12 cellular contexts compared by ENCODE assay signal in the genomic region with DNA sequence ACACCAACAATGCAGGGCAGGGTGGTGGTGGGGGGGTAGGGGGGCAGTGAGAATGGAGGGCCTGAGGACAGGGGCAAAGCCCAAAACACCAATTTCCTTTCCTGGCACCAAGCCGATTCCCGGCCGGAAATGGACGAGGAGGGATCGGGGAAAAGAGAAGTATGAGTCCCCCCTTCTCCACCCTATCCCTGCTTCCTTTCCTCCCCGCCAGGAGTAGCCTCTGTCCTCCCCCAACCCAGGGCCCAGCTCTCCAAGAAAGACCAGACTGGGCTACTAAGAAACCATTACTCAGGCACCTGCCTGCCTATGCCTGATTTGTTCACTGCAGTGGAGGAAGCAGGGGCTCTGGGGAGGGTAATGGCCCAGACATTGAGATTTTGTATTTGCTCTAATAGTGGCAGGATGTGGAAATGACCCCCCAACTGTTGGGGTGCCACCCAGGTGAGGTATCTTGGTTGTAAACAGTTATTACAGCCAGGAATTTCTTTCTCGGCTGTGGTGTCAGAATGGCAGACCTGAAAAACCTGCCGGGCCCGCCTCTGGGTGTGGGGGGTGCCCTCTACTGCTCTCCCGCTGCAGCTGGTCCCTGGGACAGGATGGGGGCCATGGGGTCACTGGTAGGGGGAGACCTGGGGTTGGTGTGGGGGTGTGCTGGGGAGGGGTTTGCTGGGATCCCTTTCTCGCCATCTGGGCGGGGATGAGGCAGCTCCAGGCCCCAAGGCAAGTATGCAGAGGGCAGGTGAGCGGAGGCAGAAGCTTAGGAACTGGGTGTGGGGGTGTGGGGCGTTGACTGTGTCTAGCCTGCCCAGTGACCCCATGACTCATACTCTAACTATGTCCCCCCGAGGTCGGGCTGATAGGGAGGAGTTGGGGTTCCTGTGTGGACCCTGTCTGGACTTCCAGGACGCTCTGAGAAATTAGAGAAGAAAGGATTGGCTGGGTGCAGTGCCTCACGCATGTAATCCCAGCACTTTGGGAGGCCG. TPM values are rescaled to one million over a fixed set of nuclear protein-coding genes. Genes with fewer than 3 reads are reported as not detected.
DNase-seq lines count a peak whose midpoint lies in the region; ATAC-seq, FAIRE-seq and TF ChIP-seq lines count a peak whose summit lies in the region.
"Had no signal": no experiment of that assay in that cellular context is flagged by ENCODE, and none has a peak within 500 bp of the region (broad histone marks: within the 10 kb centered on the region; RNA-seq: fewer than 3 reads in every experiment).

No MANE protein-coding gene starts in this region.

- CTCF ChIA-PET in Caco-2 (lab: Charles Lee): interaction anchor here (1.1 kb wide), 1 partner anchor 16 kb away, joined by 4 read pairs; no protein-coding TSS in a partner anchor

- H3K27ac ChIP-seq in lower lobe of right lung: peak overlapping the region; percentile 62
- H3K27ac ChIP-seq: HL-60 had no signal

- DNase-seq in Caco-2 (peak; percentile 52 to 57), bronchial epithelial cell (ENCODE audit: low read depth) (no peak), lower lobe of right lung (no peak), NCI-H2081 (lab: John Stamatoyannopoulos, UW) (no peak), NCI-H774 (lab: John Stamatoyannopoulos, UW) (no peak), sciatic nerve (ENCODE audit: low spot score) (no peak)
- DNase-seq: activated CD4-positive, CD25-positive, alpha-beta regulatory T cell treated with anti-CD3 and anti-CD28 coated beads, Interleukin-2, amount 50 U/mL, for 72 hours; activated naive CD8-positive, alpha-beta T cell treated with anti-CD3 and anti-CD28 coated beads, Interleukin-2, amount 10 ng/mL, durations not matched to agents 7 days and 5 days; GDM1; NCI-H1694; stimulated activated naive B cell treated with anti-CD40 and anti-IgM and Interleukin-4, amounts not matched to agents 10 μg/mL and 1 μg/mL and 100 μg/mL, for 72 hours had no signal

- H3K27me3 ChIP-seq in Caco-2 (replicated peaks; ENCODE audit: control insufficient read depth, insufficient read depth, low read length): no peaks in the 10 kb centered on the region
- H3K27me3 ChIP-seq in bronchial epithelial cell (ENCODE audit: control insufficient read depth, insufficient read depth, low read length): no peaks in the 10 kb centered on the region
- no peaks in the 10 kb centered on the region for H3K27me3 ChIP-seq in lower lobe of right lung (ENCODE audit: low read depth)

- peaks cover 8% of the 10 kb centered on the region for H3K4me1 Mint-ChIP-seq in Caco-2 (ENCODE audit: low read depth, unreplicated experiment)

- TF ChIP-seq CTCF in Caco-2 (IDR thresholded peaks at IDR 0.05; ENCODE audit: insufficient read depth in 1 of 2, low read depth in 1 of 2, low read length in 1 of 2, severe bottlenecking in 1 of 2, unreplicated experiment in 1 of 2) (no peak), bronchial epithelial cell (IDR thresholded peaks at IDR 0.05; ENCODE audit: insufficient read depth, low read length, severe bottlenecking) (no peak), lower lobe of right lung (IDR thresholded peaks at IDR 0.05) (no peak)

- peak overlapping the region; percentile 54 for H3K4me3 ChIP-seq in Caco-2 (ENCODE audit: low read depth, low read length)
- peak overlapping the region; percentile 70 for H3K4me3 ChIP-seq in bronchial epithelial cell (ENCODE audit: low read depth, low read length)
- peak overlapping the region; percentile 45 for H3K4me3 ChIP-seq in lower lobe of right lung

- POLR2A ChIA-PET in Caco-2 (lab: Charles Lee): no interaction called here

- BruUV-seq in Caco-2 (replicated peaks; lab: Mats Ljungman, UMichigan): no TSS peak

- FAIRE-seq in bronchial epithelial cell (lab: Jason Lieb, UNC): no peak

- H3K27me3 Mint-ChIP-seq in Caco-2 (ENCODE audit: insufficient read depth, unreplicated experiment): no peaks in the 10 kb centered on the region
- H3K27me3 Mint-ChIP-seq: activated naive CD8-positive, alpha-beta T cell treated with anti-CD3 and anti-CD28 coated beads, Interleukin-2, amount 10 ng/mL, durations not matched to agents 7 days and 5 days; stimulated activated naive B cell treated with anti-CD40 and anti-IgM and Interleukin-4, amounts not matched to agents 10 μg/mL and 1 μg/mL and 100 μg/mL, for 72 hours had no signal

- H3K9me3 ChIP-seq in Caco-2 (no peaks in the 10 kb centered on the region), lower lobe of right lung (no peaks in the 10 kb centered on the region)

- H3K36me3 Mint-ChIP-seq in Caco-2 (ENCODE audit: insufficient read depth, unreplicated experiment): peaks cover 17% of the 10 kb centered on the region

- no peaks in the 10 kb centered on the region; the same call in 1 of the 2 replicates for H3K36me3 ChIP-seq in Caco-2 (ENCODE audit: control insufficient read depth, insufficient read depth, low read length)
- H3K36me3 ChIP-seq in bronchial epithelial cell (ENCODE audit: control insufficient read depth, insufficient read depth, low read length): peaks cover 8% of the 10 kb centered on the region
- H3K36me3 ChIP-seq in lower lobe of right lung: peaks cover 4% of the 10 kb centered on the region

- ATAC-seq in lower lobe of right lung: peak; percentile 54 to 65
- no peak for ATAC-seq in sciatic nerve
- ATAC-seq: stimulated activated naive B cell treated with anti-CD40 and anti-IgM and Interleukin-4, amounts not matched to agents 10 μg/mL and 1 μg/mL and 100 μg/mL, for 72 hours had no signal

- peak overlapping the region; percentile 66 for H3K27ac Mint-ChIP-seq in Caco-2 (ENCODE audit: unreplicated experiment)
- H3K27ac Mint-ChIP-seq: activated naive CD8-positive, alpha-beta T cell treated with anti-CD3 and anti-CD28 coated beads, Interleukin-2, amount 10 ng/mL, durations not matched to agents 7 days and 5 days had no signal

- intact Hi-C loops in Caco-2 (cut with micrococcal nuclease; ENCODE audit: unreplicated experiment) (no loop called here), lower lobe of right lung (cut with DNase I) (no loop called here), sciatic nerve (cut with DNase I) (no loop called here)

- H3K9me3 Mint-ChIP-seq in Caco-2 (ENCODE audit: unreplicated experiment): no peaks in the 10 kb centered on the region
- H3K9me3 Mint-ChIP-seq: activated naive CD8-positive, alpha-beta T cell treated with anti-CD3 and anti-CD28 coated beads, Interleukin-2, amount 10 ng/mL, durations not matched to agents 7 days and 5 days; stimulated activated naive B cell treated with anti-CD40 and anti-IgM and Interleukin-4, amounts not matched to agents 10 μg/mL and 1 μg/mL and 100 μg/mL, for 72 hours had no signal

- H3K4me3 Mint-ChIP-seq in Caco-2 (ENCODE audit: unreplicated experiment): peak overlapping the region; percentile 84
- H3K4me3 Mint-ChIP-seq: activated naive CD8-positive, alpha-beta T cell treated with anti-CD3 and anti-CD28 coated beads, Interleukin-2, amount 10 ng/mL, durations not matched to agents 7 days and 5 days; stimulated activated naive B cell treated with anti-CD40 and anti-IgM and Interleukin-4, amounts not matched to agents 10 μg/mL and 1 μg/mL and 100 μg/mL, for 72 hours had no signal

- H3K4me1 ChIP-seq in Caco-2 (no peaks in the 10 kb centered on the region), lower lobe of right lung (no peaks in the 10 kb centered on the region)

RNA-seq across cellular contexts. Expression of a gene that starts 0.7 kb away (rescaled TPM):
- total RNA-seq in Caco-2 (2022) (16.7 and 17.6 TPM in 2 replicates), bronchial epithelial cell (1.1 and 2.2 TPM in 2 replicates), lower lobe of right lung (9.5 TPM), sciatic nerve (7.9 TPM)

RNA-seq across cellular contexts. Expression of a gene that starts 14.3 kb away (rescaled TPM):
- total RNA-seq in Caco-2 (2022) (3.2 and 5.4 TPM in 2 replicates), bronchial epithelial cell (1.7 and 2.6 TPM in 2 replicates), lower lobe of right lung (17.4 TPM), sciatic nerve (29.6 TPM)

RNA-seq across cellular contexts. Expression of a gene that starts 16.3 kb away (rescaled TPM):
- 28.1 and 32.0 TPM in 2 replicates for total RNA-seq in Caco-2 (2022)
- total RNA-seq in bronchial epithelial cell: 8.7 and 14.8 TPM in 2 replicates
- total RNA-seq in lower lobe of right lung: 51.4 TPM
- 69.0 TPM for total RNA-seq in sciatic nerve

RNA-seq across cellular contexts. Expression of a gene that starts 20.2 kb away (rescaled TPM):
- total RNA-seq in Caco-2 (2022): 26.7 and 28.6 TPM in 2 replicates
- total RNA-seq in bronchial epithelial cell: 38.5 and 42.1 TPM in 2 replicates
- total RNA-seq in lower lobe of right lung: 54.8 TPM
- total RNA-seq in sciatic nerve: 70.9 TPM

RNA-seq across cellular contexts. Expression of a gene that starts 57.4 kb away (rescaled TPM):
- total RNA-seq in Caco-2 (2022) (43.1 and 43.6 TPM in 2 replicates), bronchial epithelial cell (24.5 and 35.8 TPM in 2 replicates), lower lobe of right lung (54.2 TPM), sciatic nerve (53.5 TPM)

Comparison
In these comparisons a context has a peak if more than half of its experiments do, and no peak if none do; other contexts are left out.
1. DNase-seq: peak in Caco-2 (2 of 2); none in bronchial epithelial cell (single experiment), lower lobe of right lung (single experiment), NCI-H2081 (0 of 2), NCI-H774 (single experiment) and sciatic nerve (single experiment).
2. Peak in every context shown above with its lines, with median percentiles within 50 percentile points of each other: H3K4me3 ChIP-seq.